ENCODE assay signal across 10 cellular contexts in the genomic region with DNA sequence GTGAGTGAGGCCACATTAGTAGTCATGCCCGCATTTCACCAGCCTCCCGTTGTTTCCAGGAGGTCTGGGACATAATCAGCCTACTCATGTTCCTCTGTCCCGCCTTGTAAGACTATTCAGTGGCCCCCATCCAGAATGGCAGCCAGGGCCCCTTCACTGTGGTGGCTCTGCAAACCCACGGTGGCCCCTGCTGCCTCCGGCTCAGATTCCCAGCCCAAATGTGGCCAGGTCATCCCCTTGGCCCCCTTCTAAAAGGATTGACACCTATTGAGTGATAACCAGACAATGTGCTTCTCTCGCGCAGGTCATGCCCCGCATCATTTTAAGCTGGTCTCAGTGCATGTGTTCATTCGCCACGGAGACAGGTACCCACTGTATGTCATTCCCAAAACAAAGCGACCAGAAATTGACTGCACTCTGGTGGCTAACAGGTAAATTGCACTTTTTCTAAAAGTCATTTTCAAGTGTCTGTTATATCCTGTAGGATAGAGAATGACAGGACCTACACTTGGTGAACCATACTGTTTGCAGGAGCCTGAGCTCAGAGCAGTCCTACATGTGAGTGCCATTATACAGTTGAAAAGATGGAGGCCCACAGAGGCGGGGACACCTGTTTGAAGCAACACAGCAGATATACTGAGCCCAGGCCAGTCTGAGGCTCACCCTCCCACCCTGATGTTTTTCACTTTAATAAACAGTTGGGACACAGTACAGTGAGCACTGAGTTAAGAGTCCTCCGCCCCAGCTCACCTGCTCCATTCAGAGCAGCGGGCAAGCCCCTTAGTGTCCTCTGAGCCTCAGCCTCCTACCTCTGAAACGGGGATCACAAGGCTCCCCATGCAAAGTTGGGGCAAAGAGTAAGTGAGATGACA. TPM values are rescaled to one million over a fixed set of nuclear protein-coding genes. Genes with fewer than 3 reads are reported as not detected.
DNase-seq lines count a peak whose midpoint lies in the region; ATAC-seq, FAIRE-seq and TF ChIP-seq lines count a peak whose summit lies in the region.
"Had no signal": no experiment of that assay in that cellular context is flagged by ENCODE, and none has a peak within 500 bp of the region (broad histone marks: within the 10 kb centered on the region; RNA-seq: fewer than 3 reads in every experiment).

No MANE protein-coding gene starts in this region.

- peak overlapping the region in 4 of 11 experiments; percentile 11 to 39 (median 20); a peak in 3 of 22 replicates for H3K9ac ChIP-seq in BLaER1 treated with 17β-estradiol and CSF1 and Interleukin-3, amounts not matched to agents 10 nM and 100 nM

- H3K27ac ChIP-seq in BLaER1 treated with 17β-estradiol and CSF1 and Interleukin-3, amounts not matched to agents 10 nM and 100 nM: peak overlapping the region in 6 of 11 experiments; percentile 13 to 55 (median 26); a peak in 2 of 22 replicates
- H3K27ac ChIP-seq in gastroesophageal sphincter: peak overlapping the region in 3 of 4 donors; percentile 37 to 80 (median 74)
- H3K27ac ChIP-seq: SK-N-MC, skin epidermis had no signal

- DNase-seq in GM12891 (ENCODE audit: insufficient read length, low spot score) (no peak), SKM-1 treated with dmso at 0.1 percent for 144 hours (lab: John Stamatoyannopoulos, UW; ENCODE audit: unreplicated experiment) (peak; percentile 24), renal cortical epithelial cell (ENCODE audit: low read depth) (peak; percentile 37)
- no peak for DNase-seq in stimulated activated CD4-positive, alpha-beta T cell treated with anti-CD3 and anti-CD28 coated beads, Interleukin-4, amount 100 ng/mL, for 1 hour

- TF ChIP-seq EP300 in gastroesophageal sphincter (IDR thresholded peaks at IDR 0.05): no peak

- no peaks in the 10 kb centered on the region for H3K27me3 ChIP-seq in BLaER1 treated with 17β-estradiol and CSF1 and Interleukin-3, amounts not matched to agents 10 nM and 100 nM
- no peaks in the 10 kb centered on the region for H3K27me3 ChIP-seq in gastroesophageal sphincter

- H3K4me3 ChIP-seq in BLaER1 treated with 17β-estradiol and CSF1 and Interleukin-3, amounts not matched to agents 10 nM and 100 nM: no peak overlapping the region
- H3K4me3 ChIP-seq in gastroesophageal sphincter: no peak overlapping the region
- H3K4me3 ChIP-seq: SK-N-MC, skin epidermis had no signal

- no peaks in the 10 kb centered on the region for H3K9me3 ChIP-seq in BLaER1 treated with 17β-estradiol and CSF1 and Interleukin-3, amounts not matched to agents 10 nM and 100 nM (replicated peaks in 1 of 11)
- H3K9me3 ChIP-seq in gastroesophageal sphincter: no peaks in the 10 kb centered on the region

- 0 to 38% methylated on average over 2 to 11 of the region's 15 CpGs for WGBS in gastroesophageal sphincter (ENCODE audit: low coverage in 1 of 2), 2 donors

- TF ChIP-seq POLR2A in GM12891 (IDR thresholded peaks at IDR 0.05; ENCODE audit: low read depth, low read length): no peak
- TF ChIP-seq POLR2A in gastroesophageal sphincter (IDR thresholded peaks at IDR 0.05): no peak

- FAIRE-seq in GM12891 (lab: Jason Lieb, UNC): peak; percentile 74

- peak overlapping the region in 10 of 11 experiments; percentile 30 to 67 (median 50); a peak in 18 of 22 replicates for H3K4me2 ChIP-seq in BLaER1 treated with 17β-estradiol and CSF1 and Interleukin-3, amounts not matched to agents 10 nM and 100 nM

- H4K20me1 ChIP-seq in BLaER1 treated with 17β-estradiol and CSF1 and Interleukin-3, amounts not matched to agents 10 nM and 100 nM: no peaks in the 10 kb centered on the region; a peak in 1 of 22 replicates

- ATAC-seq in HG03575 (IDR thresholded peaks at IDR 0.05; ENCODE audit: extremely low read depth, insufficient number of reproducible peaks, low FRiP score, unreplicated experiment): peak; percentile 54
- peak; percentile 44 for ATAC-seq in gastroesophageal sphincter
- ATAC-seq in GM21360 (IDR thresholded peaks at IDR 0.05; ENCODE audit: unreplicated experiment): no peak

- peaks cover 0 to 38% (median 23%) of the 10 kb centered on the region in 11 experiments; a peak in 10 of 22 replicates for H3K36me3 ChIP-seq in BLaER1 treated with 17β-estradiol and CSF1 and Interleukin-3, amounts not matched to agents 10 nM and 100 nM
- peaks cover 0 to 39% of the 10 kb centered on the region in 2 donors for H3K36me3 ChIP-seq in gastroesophageal sphincter

- peak; percentile 51 to 68 (median 64) for TF ChIP-seq CTCF in gastroesophageal sphincter (IDR thresholded peaks at IDR 0.05)

- H3K4me1 ChIP-seq in BLaER1 treated with 17β-estradiol and CSF1 and Interleukin-3, amounts not matched to agents 10 nM and 100 nM: peaks cover 7 to 25% (median 19%) of the 10 kb centered on the region in 10 experiments; a peak in 19 of 20 replicates
- peaks cover 0 to 22% (median 10%) of the 10 kb centered on the region in 3 donors for H3K4me1 ChIP-seq in gastroesophageal sphincter

TF ChIP-seq in GM12891, 5 proteins besides CTCF, POLR2A, EP300 and RAD21:
- TF ChIP-seq POLR2AphosphoS5 (IDR thresholded peaks at IDR 0.05; ENCODE audit: low read depth, low read length) (no peak), POU2F2 (IDR thresholded peaks at IDR 0.05; ENCODE audit: low read depth, low read length) (no peak), SPI1 (IDR thresholded peaks at IDR 0.05; ENCODE audit: low read depth, low read length) (no peak), PAX5 (IDR thresholded peaks at IDR 0.05; ENCODE audit: insufficient read depth, low read length, severe bottlenecking) (no peak), TAF1 (IDR thresholded peaks at IDR 0.05; ENCODE audit: low read depth, low read length) (no peak)

RNA-seq across cellular contexts. Expression of a gene that starts 47.7 kb away (rescaled TPM):
- polyA plus RNA-seq in GM12891 (2012; ENCODE audit: low read depth, missing spikeins): 0.10 TPM
- 10 to 100 TPM in 2 of 4 donors, 1 to 10 TPM in 2; 6.5 to 16.9 (median 10.0) TPM for total RNA-seq in gastroesophageal sphincter
- 20.1 and 20.3 TPM in 2 replicates for total RNA-seq in renal cortical epithelial cell

Comparison
In these comparisons a context has a peak if more than half of its experiments do, and no peak if none do; other contexts are left out.
1. DNase-seq: peak in SKM-1 treated with dmso at 0.1 percent for 144 hours (single experiment) and renal cortical epithelial cell (single experiment); none in GM12891 (single experiment) and stimulated activated CD4-positive, alpha-beta T cell treated with anti-CD3 and anti-CD28 coated beads, Interleukin-4, amount 100 ng/mL, for 1 hour (single experiment).